Comparison of ENCODE assay signal across 1 cellular context in genomic region chr7:47979145-47979831, GRCh38.
A peak's percentile ranks its signal among the peaks of the same experiment; 100 is the strongest.
TF ChIP-seq lines count a peak whose summit lies in the region.

TSS of gene HUS1 (minus strand) at chr7:47979615. CDS start at chr7:47979519, 96 bp downstream.

TF ChIP-seq in K562, 482 proteins besides CTCF, POLR2A, EP300 and RAD21 (continued from another document and continues in another):
- peak; percentile 70; the same call in 1 of the 2 replicates for TF ChIP-seq ARID4B (CRISPR knock-in tag; IDR thresholded peaks at IDR 0.05)
- TF ChIP-seq MLX (CRISPR knock-in tag; conservative IDR thresholded peaks at IDR 0.05) = no peak
- TF ChIP-seq, protein P1, sequence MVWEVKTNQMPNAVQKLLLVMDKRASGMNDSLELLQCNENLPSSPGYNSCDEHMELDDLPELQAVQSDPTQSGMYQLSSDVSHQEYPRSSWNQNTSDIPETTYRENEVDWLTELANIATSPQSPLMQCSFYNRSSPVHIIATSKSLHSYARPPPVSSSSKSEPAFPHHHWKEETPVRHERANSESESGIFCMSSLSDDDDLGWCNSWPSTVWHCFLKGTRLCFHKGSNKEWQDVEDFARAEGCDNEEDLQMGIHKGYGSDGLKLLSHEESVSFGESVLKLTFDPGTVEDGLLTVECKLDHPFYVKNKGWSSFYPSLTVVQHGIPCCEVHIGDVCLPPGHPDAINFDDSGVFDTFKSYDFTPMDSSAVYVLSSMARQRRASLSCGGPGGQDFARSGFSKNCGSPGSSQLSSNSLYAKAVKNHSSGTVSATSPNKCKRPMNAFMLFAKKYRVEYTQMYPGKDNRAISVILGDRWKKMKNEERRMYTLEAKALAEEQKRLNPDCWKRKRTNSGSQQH (CRISPR knock-in tag; IDR thresholded peaks at IDR 0.05) = 0 out of 2 replicates have a peak, but pooled peaks have one; percentile 54
- peak; percentile 97 for TF ChIP-seq PHF8 (IDR thresholded peaks at IDR 0.05; ENCODE audit: borderline replicate concordance, low read length)
- no peak for TF ChIP-seq SETDB1 (IDR thresholded peaks at IDR 0.05; ENCODE audit: low read length)
- TF ChIP-seq SFPQ (IDR thresholded peaks at IDR 0.05; ENCODE audit: low read depth, low read length) = no peak
- no peak for TF ChIP-seq MBD1 (CRISPR knock-in tag; IDR thresholded peaks at IDR 0.05)
- no peak for TF ChIP-seq CEBPG (CRISPR knock-in tag; IDR thresholded peaks at IDR 0.05)
- TF ChIP-seq CEBPG (tag; conservative IDR thresholded peaks at IDR 0.05 in 1 of 2, IDR thresholded peaks at IDR 0.05 in 1 of 2) = no peak
- TF ChIP-seq ZNF253 (CRISPR knock-in tag; conservative IDR thresholded peaks at IDR 0.05) = no peak
- TF ChIP-seq MIER1 (IDR thresholded peaks at IDR 0.05; ENCODE audit: low read depth) = peak; percentile 66
- TF ChIP-seq JUN (IDR thresholded peaks at IDR 0.05; ENCODE audit: borderline replicate concordance, low read depth, low read length) = 0 out of 2 replicates have a peak, but pooled peaks have one; percentile 38
- no peak for TF ChIP-seq JUN (CRISPR knock-in tag; IDR thresholded peaks at IDR 0.05; ENCODE audit: borderline replicate concordance)
- TF ChIP-seq, protein P2, sequence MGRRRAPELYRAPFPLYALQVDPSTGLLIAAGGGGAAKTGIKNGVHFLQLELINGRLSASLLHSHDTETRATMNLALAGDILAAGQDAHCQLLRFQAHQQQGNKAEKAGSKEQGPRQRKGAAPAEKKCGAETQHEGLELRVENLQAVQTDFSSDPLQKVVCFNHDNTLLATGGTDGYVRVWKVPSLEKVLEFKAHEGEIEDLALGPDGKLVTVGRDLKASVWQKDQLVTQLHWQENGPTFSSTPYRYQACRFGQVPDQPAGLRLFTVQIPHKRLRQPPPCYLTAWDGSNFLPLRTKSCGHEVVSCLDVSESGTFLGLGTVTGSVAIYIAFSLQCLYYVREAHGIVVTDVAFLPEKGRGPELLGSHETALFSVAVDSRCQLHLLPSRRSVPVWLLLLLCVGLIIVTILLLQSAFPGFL (CRISPR knock-in tag; IDR thresholded peaks at IDR 0.05) = no peak
- peak; percentile 97 for TF ChIP-seq PHF20 (IDR thresholded peaks at IDR 0.05; ENCODE audit: partially characterized antibody)
- no peak for TF ChIP-seq ZNF197 (CRISPR knock-in tag; IDR thresholded peaks at IDR 0.05; ENCODE audit: low read depth)
- peak; percentile 93 for TF ChIP-seq C11orf30 (IDR thresholded peaks at IDR 0.05; ENCODE audit: low read depth)
- peak; percentile 91 for TF ChIP-seq XRCC5 (IDR thresholded peaks at IDR 0.05; ENCODE audit: low read depth, low read length)
- TF ChIP-seq, protein P3, sequence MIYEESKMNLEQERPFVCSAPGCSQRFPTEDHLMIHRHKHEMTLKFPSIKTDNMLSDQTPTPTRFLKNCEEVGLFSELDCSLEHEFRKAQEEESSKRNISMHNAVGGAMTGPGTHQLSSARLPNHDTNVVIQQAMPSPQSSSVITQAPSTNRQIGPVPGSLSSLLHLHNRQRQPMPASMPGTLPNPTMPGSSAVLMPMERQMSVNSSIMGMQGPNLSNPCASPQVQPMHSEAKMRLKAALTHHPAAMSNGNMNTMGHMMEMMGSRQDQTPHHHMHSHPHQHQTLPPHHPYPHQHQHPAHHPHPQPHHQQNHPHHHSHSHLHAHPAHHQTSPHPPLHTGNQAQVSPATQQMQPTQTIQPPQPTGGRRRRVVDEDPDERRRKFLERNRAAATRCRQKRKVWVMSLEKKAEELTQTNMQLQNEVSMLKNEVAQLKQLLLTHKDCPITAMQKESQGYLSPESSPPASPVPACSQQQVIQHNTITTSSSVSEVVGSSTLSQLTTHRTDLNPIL (CRISPR knock-in tag; IDR thresholded peaks at IDR 0.05) = no peak
- peak; percentile 45; the same call in 1 of the 2 replicates for TF ChIP-seq ZBTB2 (IDR thresholded peaks at IDR 0.05)
- peak; percentile 88 for TF ChIP-seq BHLHE40 (IDR thresholded peaks at IDR 0.05; ENCODE audit: low read length)
- TF ChIP-seq, protein P4, sequence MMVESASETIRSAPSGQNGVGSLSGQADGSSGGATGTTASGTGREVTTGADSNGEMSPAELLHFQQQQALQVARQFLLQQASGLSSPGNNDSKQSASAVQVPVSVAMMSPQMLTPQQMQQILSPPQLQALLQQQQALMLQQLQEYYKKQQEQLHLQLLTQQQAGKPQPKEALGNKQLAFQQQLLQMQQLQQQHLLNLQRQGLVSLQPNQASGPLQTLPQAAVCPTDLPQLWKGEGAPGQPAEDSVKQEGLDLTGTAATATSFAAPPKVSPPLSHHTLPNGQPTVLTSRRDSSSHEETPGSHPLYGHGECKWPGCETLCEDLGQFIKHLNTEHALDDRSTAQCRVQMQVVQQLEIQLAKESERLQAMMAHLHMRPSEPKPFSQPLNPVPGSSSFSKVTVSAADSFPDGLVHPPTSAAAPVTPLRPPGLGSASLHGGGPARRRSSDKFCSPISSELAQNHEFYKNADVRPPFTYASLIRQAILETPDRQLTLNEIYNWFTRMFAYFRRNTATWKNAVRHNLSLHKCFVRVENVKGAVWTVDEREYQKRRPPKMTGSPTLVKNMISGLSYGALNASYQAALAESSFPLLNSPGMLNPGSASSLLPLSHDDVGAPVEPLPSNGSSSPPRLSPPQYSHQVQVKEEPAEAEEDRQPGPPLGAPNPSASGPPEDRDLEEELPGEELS (CRISPR knock-in tag; IDR thresholded peaks at IDR 0.05; ENCODE audit: borderline replicate concordance) = 0 out of 2 replicates have a peak, but pooled peaks have one; percentile 64
- TF ChIP-seq ZNF347 (CRISPR knock-in tag; IDR thresholded peaks at IDR 0.05; ENCODE audit: low read depth) = no peak
- no peak for TF ChIP-seq LARP7 (IDR thresholded peaks at IDR 0.05)
- TF ChIP-seq ZNF184 (CRISPR knock-in tag; IDR thresholded peaks at IDR 0.05) = no peak
- TF ChIP-seq, protein P5, sequence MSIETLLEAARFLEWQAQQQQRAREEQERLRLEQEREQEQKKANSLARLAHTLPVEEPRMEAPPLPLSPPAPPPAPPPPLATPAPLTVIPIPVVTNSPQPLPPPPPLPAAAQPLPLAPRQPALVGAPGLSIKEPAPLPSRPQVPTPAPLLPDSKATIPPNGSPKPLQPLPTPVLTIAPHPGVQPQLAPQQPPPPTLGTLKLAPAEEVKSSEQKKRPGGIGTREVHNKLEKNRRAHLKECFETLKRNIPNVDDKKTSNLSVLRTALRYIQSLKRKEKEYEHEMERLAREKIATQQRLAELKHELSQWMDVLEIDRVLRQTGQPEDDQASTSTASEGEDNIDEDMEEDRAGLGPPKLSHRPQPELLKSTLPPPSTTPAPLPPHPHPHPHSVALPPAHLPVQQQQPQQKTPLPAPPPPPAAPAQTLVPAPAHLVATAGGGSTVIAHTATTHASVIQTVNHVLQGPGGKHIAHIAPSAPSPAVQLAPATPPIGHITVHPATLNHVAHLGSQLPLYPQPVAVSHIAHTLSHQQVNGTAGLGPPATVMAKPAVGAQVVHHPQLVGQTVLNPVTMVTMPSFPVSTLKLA (conservative IDR thresholded peaks at IDR 0.05) = peak; percentile 79 to 88
- TF ChIP-seq BDP1 (IDR thresholded peaks at IDR 0.05; ENCODE audit: insufficient read depth, insufficient read length) = no peak
- TF ChIP-seq ETV6 (IDR thresholded peaks at IDR 0.05; ENCODE audit: borderline replicate concordance in 1 of 2, low read depth in 2 of 2, low read length in 1 of 2) = no peak
- no peak for TF ChIP-seq ETV6 (CRISPR knock-in tag; IDR thresholded peaks at IDR 0.05; ENCODE audit: borderline replicate concordance)
- no peak; the same call in 1 of the 2 replicates for TF ChIP-seq ATF1 (CRISPR knock-in tag; IDR thresholded peaks at IDR 0.05)
- peak; percentile 90 for TF ChIP-seq ATF1 (tag; IDR thresholded peaks at IDR 0.05)
- TF ChIP-seq ARHGAP35 (IDR thresholded peaks at IDR 0.05; ENCODE audit: partially characterized antibody) = no peak
- TF ChIP-seq SAP30 (IDR thresholded peaks at IDR 0.05; ENCODE audit: borderline replicate concordance, insufficient read depth, low read depth, low read length, poor library complexity, severe bottlenecking) = no peak
- TF ChIP-seq PRMT5 (CRISPR knock-in tag; IDR thresholded peaks at IDR 0.05) = no peak
- TF ChIP-seq ZNF277 (CRISPR knock-in tag; IDR thresholded peaks at IDR 0.05; ENCODE audit: borderline replicate concordance) = no peak
